8 cellular contexts compared by ENCODE assay signal in genomic region chr9:27529316-27530278, GRCh38. TPM values are rescaled to one million over a fixed set of nuclear protein-coding genes. Genes with fewer than 3 reads are reported as not detected.
DNase-seq lines count a peak whose midpoint lies in the region; ATAC-seq and TF ChIP-seq lines count a peak whose summit lies in the region.

TSS of gene MOB3B (minus strand) at chr9:27529814. CDS start at chr9:27455550, 74,264 bp downstream.

- H3K27ac ChIP-seq in H9 (ENCODE audit: insufficient read length, low read depth, low read length) (no peak within 1 kb of the TSS), angular gyrus (ENCODE audit: low read depth, low read length) (peak within 1 kb of the TSS; percentile 83), right cardiac atrium (ENCODE audit: low read length) (no peak within 1 kb of the TSS), urinary bladder (ENCODE audit: low read depth) (peak within 1 kb of the TSS; percentile 53)

- no peak within 1 kb of the TSS for H2BK120ac ChIP-seq in H9 (ENCODE audit: low read depth, low read length, poor library complexity, severe bottlenecking)

- H2AFZ ChIP-seq in H9 (ENCODE audit: low read length): no peak within 1 kb of the TSS

- H2BK5ac ChIP-seq in H9 (ENCODE audit: insufficient read length, low read length): no peak within 1 kb of the TSS

- peak within 1 kb of the TSS; percentile 78 for H3K4me2 ChIP-seq in H9 (ENCODE audit: insufficient read depth, insufficient read length, low read length)

- no peaks in the 10 kb centered on the region for H4K20me1 ChIP-seq in H9 (ENCODE audit: control insufficient read depth, insufficient read depth, insufficient read length)

- H2BK12ac ChIP-seq in H9 (ENCODE audit: insufficient read length, low read depth, low read length): no peak within 1 kb of the TSS

- H3K79me2 ChIP-seq in H9 (ENCODE audit: insufficient read depth, low read length): no peaks in the 10 kb centered on the region

- H3K9me3 Mint-ChIP-seq in H9: no peaks in the 10 kb centered on the region

- no peaks in the 10 kb centered on the region for H3K79me1 ChIP-seq in H9 (ENCODE audit: insufficient read depth, low read depth, low read length, poor library complexity, severe bottlenecking)

- in situ Hi-C loops in G401 (cut with HindIII; ENCODE audit: low sequenced_read_pairs): loop anchor here (25.0 kb wide), 1 partner anchor 192 kb away; no protein-coding TSS in a partner anchor

- H3K27ac Mint-ChIP-seq in H9 (peak within 1 kb of the TSS in 2 of 3 experiments; percentile 89 to 95; a peak in 5 of 7 replicates), T-helper 17 cell (peak within 1 kb of the TSS; percentile 56)

- DNase-seq in G401 (ENCODE audit: low spot score) (peak; percentile 72), H9 (peak; percentile 82), M059J (ENCODE audit: low read depth) (peak; percentile 68), T-helper 17 cell (peak; percentile 59 to 73 (median 68)), right cardiac atrium (peak; percentile 84 to 95 (median 94)), pulmonary artery endothelial cell (ENCODE audit: low read depth, low spot score) (peak; percentile 5)

- peaks cover 0 to 7% (median 1%) of the 10 kb centered on the region in 3 experiments; a peak in 2 of 7 replicates for H3K36me3 Mint-ChIP-seq in H9 (ENCODE audit: insufficient read depth in 1 of 3, low read depth in 3 of 3)
- peaks cover 3% of the 10 kb centered on the region for H3K36me3 Mint-ChIP-seq in T-helper 17 cell (ENCODE audit: low read depth)

- H3K27me3 Mint-ChIP-seq in H9 (ENCODE audit: low read depth): peaks cover 2% of the 10 kb centered on the region
- peaks cover 5% of the 10 kb centered on the region for H3K27me3 Mint-ChIP-seq in T-helper 17 cell

- no peaks in the 10 kb centered on the region for H3K9me3 ChIP-seq in H9 (ENCODE audit: control insufficient read depth, low read depth, low read length)
- H3K9me3 ChIP-seq in T-helper 17 cell (ENCODE audit: control insufficient read depth, low read length, poor library complexity, severe bottlenecking): no peaks in the 10 kb centered on the region
- no peaks in the 10 kb centered on the region for H3K9me3 ChIP-seq in right cardiac atrium (ENCODE audit: control insufficient read depth, low read length)

- H3K23ac ChIP-seq in H9 (ENCODE audit: insufficient read length, low read depth, low read length): no peak within 1 kb of the TSS

- H3K4ac ChIP-seq in H9 (ENCODE audit: low read depth, low read length): no peak within 1 kb of the TSS

- ATAC-seq in T-helper 17 cell (peak; percentile 89), right cardiac atrium (peak; percentile 90 to 91)

- peak within 1 kb of the TSS; percentile 52 for H3K18ac ChIP-seq in H9 (ENCODE audit: insufficient read length, low read depth, low read length)

- peak within 1 kb of the TSS; percentile 9; the same call in 1 of the 2 replicates for H3K14ac ChIP-seq in H9 (ENCODE audit: insufficient read depth, low read length)

- no peak within 1 kb of the TSS for H4K91ac ChIP-seq in H9 (ENCODE audit: insufficient read length, low read depth, low read length)

- H3K9ac ChIP-seq in H9 (ENCODE audit: extremely low read depth, insufficient read length, low read length): peak within 1 kb of the TSS; percentile 71

- H4K8ac ChIP-seq in H9 (replicated peaks; ENCODE audit: insufficient read length, low read depth, low read length): no peak within 1 kb of the TSS

- intact Hi-C loops in right cardiac atrium (cut with DNase I): loop anchor here (5.0 to 10.0 kb wide), 2 partner anchors 195 to 197 kb away; no protein-coding TSS in a partner anchor

- no peaks in the 10 kb centered on the region; the same call in 1 of the 2 replicates for H3K4me1 ChIP-seq in H9 (ENCODE audit: insufficient read depth, low read length)
- H3K4me1 ChIP-seq in right cardiac atrium (ENCODE audit: control insufficient read depth, insufficient read depth, low read length): peaks cover 2% of the 10 kb centered on the region
- H3K4me1 ChIP-seq in urinary bladder (ENCODE audit: insufficient read depth): no peaks in the 10 kb centered on the region

- no peak within 1 kb of the TSS for H2BK20ac ChIP-seq in H9 (ENCODE audit: low read depth, low read length, poor library complexity, severe bottlenecking)

- H3K56ac ChIP-seq in H9 (ENCODE audit: insufficient read length, low read depth, low read length): no peak within 1 kb of the TSS

- H3K4me3 ChIP-seq in right cardiac atrium (ENCODE audit: low read length): peak within 1 kb of the TSS; percentile 71
- H3K4me3 ChIP-seq in urinary bladder (ENCODE audit: low read depth, low read length): peak within 1 kb of the TSS; percentile 86

- H2BK15ac ChIP-seq in H9 (ENCODE audit: low read depth, low read length): no peak within 1 kb of the TSS

- peaks cover 9% of the 10 kb centered on the region for H3K23me2 ChIP-seq in H9 (ENCODE audit: insufficient read length, low read depth, low read length, poor library complexity, severe bottlenecking)

- H2AK5ac ChIP-seq in H9 (ENCODE audit: insufficient read length, low read length): no peak within 1 kb of the TSS

- peak within 1 kb of the TSS; percentile 92 to 98 for H3K4me3 Mint-ChIP-seq in H9
- H3K4me3 Mint-ChIP-seq in T-helper 17 cell: peak within 1 kb of the TSS; percentile 93

- WGBS in H9 (ENCODE audit: extremely low coverage, insufficient read length, low lambda C conversion rate): no CpG with 5 or more reads among the region's 74 CpGs
- WGBS in right cardiac atrium: 3% methylated on average over 74 of the region's 74 CpGs
- WGBS in urinary bladder: 3% methylated on average over 74 of the region's 74 CpGs

- no peaks in the 10 kb centered on the region for H3K27me3 ChIP-seq in H9 (ENCODE audit: insufficient read depth, low read length)
- H3K27me3 ChIP-seq in right cardiac atrium (ENCODE audit: control insufficient read depth, insufficient read depth): no peaks in the 10 kb centered on the region

- TF ChIP-seq CTCF in H9 (conservative IDR thresholded peaks at IDR 0.05): peak; percentile 94

- H4K5ac ChIP-seq in H9 (ENCODE audit: insufficient read length, low read depth, low read length): no peak within 1 kb of the TSS

- H3T11ph ChIP-seq in H9 (ENCODE audit: low read length): no peak within 1 kb of the TSS

- H3K4me1 Mint-ChIP-seq in H9: peaks cover 30 to 40% of the 10 kb centered on the region in 2 experiments
- H3K4me1 Mint-ChIP-seq in T-helper 17 cell: peaks cover 17% of the 10 kb centered on the region

- H3K36me3 ChIP-seq in urinary bladder (ENCODE audit: insufficient read depth): no peaks in the 10 kb centered on the region

RNA-seq across cellular contexts. Expression of gene MOB3B, which starts in this region (rescaled TPM):
- total RNA-seq in G401 (2014; rRNA removed; shearing (Covaris generic)): not detected in 2 replicates
- total RNA-seq in H9 (2021) (9.8 and 10.6 TPM in 2 replicates), T-helper 17 cell (under 1 TPM; 0.42 to 0.57 TPM), right cardiac atrium (1 to 10 TPM; 1.6 to 2.2 (median 2.1) TPM), pulmonary artery endothelial cell (0.07 TPM in 2 replicates), urinary bladder (8.0 TPM)
- 0.15 and 0.25 TPM in 2 replicates for total RNA-seq in M059J (2014; rRNA removed; shearing (Covaris generic))
- polyA plus RNA-seq in right cardiac atrium (1.1 TPM), urinary bladder (3.8 TPM)

Comparison
In these comparisons a context has a peak if more than half of its experiments do, and no peak if none do; other contexts are left out.
1. Peak in DNase-seq in G401; RNA of the gene not detected or under 1 TPM.
2. Peak in DNase-seq in M059J; RNA of the gene not detected or under 1 TPM.
3. Peak in DNase-seq and ATAC-seq in T-helper 17 cell; RNA of the gene not detected or under 1 TPM.
4. Peak in DNase-seq in pulmonary artery endothelial cell; RNA of the gene not detected or under 1 TPM.
5. DNase-seq: peak in every context shown above with its lines; median percentile 94 in right cardiac atrium; 82 in H9; 72 in G401; 68 in M059J; 68 in T-helper 17 cell; 5 in pulmonary artery endothelial cell.
6. H3K27ac ChIP-seq: peak in angular gyrus (single experiment) and urinary bladder (single experiment); none in H9 (single experiment) and right cardiac atrium (single experiment).